ENCODE assay signal across 10 cellular contexts in genomic region chr21:14722841-14723483, GRCh38.
"Had no signal": no experiment of that assay in that cellular context is flagged by ENCODE, and none has a peak within 500 bp of the region (broad histone marks: within the 10 kb centered on the region; RNA-seq: fewer than 3 reads in every experiment).

No MANE protein-coding gene starts in this region.

- H3K9me3 ChIP-seq: body of pancreas, upper lobe of left lung had no signal

- H3K36me3 ChIP-seq: upper lobe of left lung had no signal

- H3K27ac ChIP-seq: body of pancreas, epithelial cell of prostate, upper lobe of left lung had no signal

- H3K4me3 ChIP-seq: body of pancreas, upper lobe of left lung had no signal

- ATAC-seq: body of pancreas had no signal

- H3K4me1 ChIP-seq: body of pancreas, upper lobe of left lung had no signal

- DNase-seq: activated B cell treated with CpG ODN at 0.5 μM for 24 hours; activated CD8-positive, alpha-beta memory T cell treated with anti-CD3 and anti-CD28 coated beads, Interleukin-2, amount 50 U/mL, for 48 hours; activated naive CD4-positive, alpha-beta T cell treated with anti-CD3 and anti-CD28 coated beads, Interleukin-2, amount 10 ng/mL, durations not matched to agents 7 days and 5 days; amniotic stem cell; body of pancreas; effector memory CD4-positive, alpha-beta T cell; stimulated activated CD4-positive, alpha-beta T cell treated with anti-CD3 and anti-CD28 coated beads, Interleukin-12 subunit alpha, Interleukin-12 subunit beta, amount 100 ng/mL, for 4 hours; stimulated activated CD4-positive, alpha-beta T cell treated with anti-CD3 and anti-CD28 coated beads, Interleukin-2, amount 100 ng/mL, for 48 hours; upper lobe of left lung had no signal

- H3K27me3 ChIP-seq: body of pancreas, upper lobe of left lung had no signal
